In the genomic region with DNA sequence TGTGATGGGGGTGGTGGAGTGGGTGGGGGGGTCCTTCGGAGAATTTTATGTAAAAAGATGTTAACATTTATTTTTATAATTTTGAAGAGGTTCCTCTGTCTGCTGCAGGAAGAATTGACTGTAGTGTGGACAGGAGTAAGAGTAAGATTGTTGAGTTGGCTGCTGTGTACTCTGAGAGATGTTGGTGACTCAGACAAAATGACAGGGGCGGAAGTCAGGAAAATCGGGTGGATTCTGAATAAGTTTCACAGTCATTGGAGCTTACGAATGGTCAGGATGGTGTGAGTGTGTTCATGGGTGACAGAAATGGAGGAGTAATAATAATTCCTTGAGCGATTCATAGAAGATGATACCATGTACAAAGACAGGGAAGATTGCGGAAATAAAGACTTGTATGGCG, we compare ENCODE assay signal across 22 cellular contexts.
"Had no signal": no experiment of that assay in that cellular context is flagged by ENCODE, and none has a peak within 500 bp of the region (broad histone marks: within the 10 kb centered on the region; RNA-seq: fewer than 3 reads in every experiment).

No MANE protein-coding gene starts in this region.

- H3K9me3 ChIP-seq: esophagus squamous epithelium, gastroesophageal sphincter, left ventricle myocardium inferior, lower lobe of right lung, ovary, right atrium auricular region, sigmoid colon, stomach, thoracic aorta, transverse colon had no signal

- H3K9ac ChIP-seq: neural progenitor cell had no signal

- ATAC-seq: gastroesophageal sphincter; left cardiac atrium; lower lobe of right lung; natural killer cell treated with Interleukin-12 subunit alpha and Interleukin-12 subunit beta and Interleukin-15 and Interleukin-18, amount 100 ng/mL, for 72 hours had no signal

- H3K4me1 ChIP-seq: esophagus squamous epithelium, gastroesophageal sphincter, left ventricle myocardium inferior, lower lobe of right lung, right atrium auricular region, stomach, transverse colon had no signal

- DNase-seq: esophagus squamous epithelium; immature natural killer cell; kidney; left cardiac atrium; left ventricle myocardium inferior; lower lobe of right lung; mesenchymal stem cell; midbrain; nucleus accumbens; ovary; sigmoid colon; stimulated activated CD4-positive, alpha-beta T cell treated with anti-CD3 and anti-CD28 coated beads, Interleukin-2, amount 100 ng/mL, for 24 hours; stimulated activated naive CD4-positive, alpha-beta T cell; stomach; substantia nigra; transverse colon had no signal

- H3K4me3 ChIP-seq: esophagus squamous epithelium, gastroesophageal sphincter, left ventricle myocardium inferior, lower lobe of right lung, neural progenitor cell, ovary, right atrium auricular region, sigmoid colon, skin epidermis, stomach, thoracic aorta, transverse colon had no signal

- H3K27me3 ChIP-seq: esophagus squamous epithelium, gastroesophageal sphincter, neural progenitor cell, ovary, right atrium auricular region, sigmoid colon, stomach, transverse colon had no signal

- H3K27ac ChIP-seq: esophagus squamous epithelium, gastroesophageal sphincter, left ventricle myocardium inferior, lower lobe of right lung, neural progenitor cell, ovary, right atrium auricular region, sigmoid colon, skin epidermis, stomach, thoracic aorta, transverse colon had no signal

- H3K36me3 ChIP-seq: esophagus squamous epithelium, gastroesophageal sphincter, left ventricle myocardium inferior, lower lobe of right lung, neural progenitor cell, ovary, right atrium auricular region, sigmoid colon, stomach, thoracic aorta, transverse colon had no signal
